8 cellular contexts compared by ENCODE assay signal in genomic region chr6:85642774-85643529, GRCh38. TPM values are rescaled to one million over a fixed set of nuclear protein-coding genes. Genes with fewer than 3 reads are reported as not detected.
A peak's percentile ranks its signal among the peaks of the same experiment; 100 is the strongest.
DNase-seq lines count a peak whose midpoint lies in the region; ATAC-seq and TF ChIP-seq lines count a peak whose summit lies in the region.

Gene SYNCRIP, minus strand, starts transcription at chr6:85642886. Its CDS starts 1,447 bp downstream, at chr6:85641439.

- H3K36me3 Mint-ChIP-seq in activated B cell treated with CpG ODN at 0.5 μM for 24 hours (ENCODE audit: low read depth) (peaks cover 47% of the 10 kb centered on the region), immature natural killer cell (peaks cover 9 to 25% (median 13%) of the 10 kb centered on the region in 3 donors)

- no peaks in the 10 kb centered on the region for H3K9me3 Mint-ChIP-seq in activated B cell treated with CpG ODN at 0.5 μM for 24 hours
- H3K9me3 Mint-ChIP-seq in immature natural killer cell, result no peaks in the 10 kb centered on the region

- H3K4me3 ChIP-seq in AG09309 (ENCODE audit: control insufficient read depth, low read depth, low read length) (peak within 1 kb of the TSS; percentile 92), cardiac fibroblast (replicated peaks in 1 of 2; ENCODE audit: low read depth in 2 of 2, low read length in 2 of 2) (peak within 1 kb of the TSS; percentile 99 to 100)

- H3K4me3 Mint-ChIP-seq in activated B cell treated with CpG ODN at 0.5 μM for 24 hours (peak within 1 kb of the TSS; percentile 98), immature natural killer cell (peak within 1 kb of the TSS; percentile 90 to 99 (median 94))

- intact Hi-C loops in activated B cell treated with CpG ODN at 0.5 μM for 24 hours (cut with micrococcal nuclease), result loop anchor here (1.0 to 10.0 kb wide), 5 partner anchors 35 to 1512 kb away; partner anchors contain the start of genes NT5E, SNX14 and ZNF292

- peaks cover 47% of the 10 kb centered on the region for H3K4me1 Mint-ChIP-seq in activated B cell treated with CpG ODN at 0.5 μM for 24 hours
- H3K4me1 Mint-ChIP-seq in immature natural killer cell, result peaks cover 48 to 53% of the 10 kb centered on the region in 2 donors

- CTCF ChIA-PET in activated B cell treated with CpG ODN at 0.5 μM for 24 hours (lab: Charles Lee), result interaction anchor here (2.0 to 4.9 kb wide), 2 partner anchors 27 to 35 kb away, joined by 8 to 32 read pairs; no protein-coding TSS in a partner anchor

- TF ChIP-seq CTCF in AG09309 (IDR thresholded peaks at IDR 0.05; ENCODE audit: control insufficient read depth, insufficient read depth, low read depth, low read length, missing control alignments), result no peak
- TF ChIP-seq CTCF in activated B cell treated with CpG ODN at 0.5 μM for 24 hours (IDR thresholded peaks at IDR 0.05), result no peak
- no peak for TF ChIP-seq CTCF in cardiac fibroblast (IDR thresholded peaks at IDR 0.05; ENCODE audit: low read depth, low read length)

- POLR2A ChIA-PET in activated B cell treated with CpG ODN at 0.5 μM for 24 hours (lab: Charles Lee), result interaction anchor here (0.7 to 9.6 kb wide), 21 partner anchors 10 to 1784 kb away, joined by 3 to 845 read pairs (median 4); partner anchors contain the start of genes CEP162, NT5E and SNX14

- H3K27ac Mint-ChIP-seq in activated B cell treated with CpG ODN at 0.5 μM for 24 hours (peak within 1 kb of the TSS; percentile 99), immature natural killer cell (peak within 1 kb of the TSS; percentile 94 to 99 (median 96))

- DNase-seq in AG09309 (ENCODE audit: low read depth) (peak; percentile 93), NCI-H345 (lab: John Stamatoyannopoulos, UW) (peak; percentile 99), activated B cell treated with CpG ODN at 0.5 μM for 24 hours (peak; percentile 98), cardiac fibroblast (ENCODE audit: low read depth in 2 of 2) (peak; percentile 99 to 100), immature natural killer cell (peak; percentile 99), smooth muscle cell of the brain vasculature (ENCODE audit: low read depth, low spot score) (peak; percentile 97)

- peak; percentile 65 for ATAC-seq in GM19025 (IDR thresholded peaks at IDR 0.05; ENCODE audit: low read depth, unreplicated experiment)
- ATAC-seq in HG03280 (IDR thresholded peaks at IDR 0.05; ENCODE audit: unreplicated experiment), result peak; percentile 76
- peak; percentile 81 for ATAC-seq in activated B cell treated with CpG ODN at 0.5 μM for 24 hours (ENCODE audit: low read depth)

- no peaks in the 10 kb centered on the region for H3K27me3 Mint-ChIP-seq in activated B cell treated with CpG ODN at 0.5 μM for 24 hours
- peaks cover 14 to 30% (median 25%) of the 10 kb centered on the region in 3 donors for H3K27me3 Mint-ChIP-seq in immature natural killer cell (ENCODE audit: low read depth in 3 of 3)

RNA-seq across cellular contexts. Expression of gene SYNCRIP, which starts in this region (rescaled TPM):
- total RNA-seq in activated B cell treated with CpG ODN at 0.5 μM for 24 hours, result 119 and 122 TPM in 2 replicates
- 10 to 100 TPM; 39.1 to 83.6 (median 46.8) TPM for polyA plus RNA-seq in immature natural killer cell

Comparison
In these comparisons a context has a peak if more than half of its experiments do, and no peak if none do; other contexts are left out.
1. Peak in every context shown above with its lines: DNase-seq, ATAC-seq and H3K4me3 ChIP-seq.